In the genomic region with DNA sequence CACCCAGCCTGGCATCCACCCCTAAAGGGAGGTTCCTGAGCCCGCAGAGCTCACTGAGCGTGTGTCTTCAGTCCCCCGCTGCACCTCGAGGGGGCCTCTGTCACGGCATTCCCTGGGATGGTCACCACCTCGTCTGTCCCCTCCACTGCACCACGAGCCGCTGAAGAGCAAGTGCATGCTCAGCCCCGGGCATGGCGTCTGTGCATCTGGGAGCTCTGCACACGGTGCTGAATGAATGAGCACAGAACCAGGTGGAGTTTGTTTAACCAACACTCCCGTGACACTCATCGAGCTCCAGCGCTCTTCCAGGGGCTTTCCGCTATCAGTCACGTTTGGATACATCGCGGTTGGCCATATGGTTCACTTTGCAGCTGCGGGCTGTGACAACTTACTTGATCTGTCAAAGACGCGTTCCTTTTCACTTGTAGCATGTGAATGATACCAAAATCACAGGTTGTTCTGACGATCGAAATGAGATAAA, we compare ENCODE assay signal across 14 cellular contexts. TPM values are rescaled to one million over a fixed set of nuclear protein-coding genes. Genes with fewer than 3 reads are reported as not detected.
A peak's percentile ranks its signal among the peaks of the same experiment; 100 is the strongest.
DNase-seq lines count a peak whose midpoint lies in the region; ATAC-seq and TF ChIP-seq lines count a peak whose summit lies in the region.
"Had no signal": no experiment of that assay in that cellular context is flagged by ENCODE, and none has a peak within 500 bp of the region (broad histone marks: within the 10 kb centered on the region; RNA-seq: fewer than 3 reads in every experiment).

No MANE protein-coding gene starts in this region.

- no peak overlapping the region for H3K14ac ChIP-seq in H9 (ENCODE audit: insufficient read depth, low read length)

- H3K18ac ChIP-seq in H9 (ENCODE audit: insufficient read length, low read depth, low read length), result no peak overlapping the region

- H3K27me3 Mint-ChIP-seq in H9 (ENCODE audit: low read depth), result peaks cover 4% of the 10 kb centered on the region
- H3K27me3 Mint-ChIP-seq: activated naive CD8-positive, alpha-beta T cell treated with anti-CD3 and anti-CD28 coated beads, Interleukin-2, amount 50 U/mL, for 24 hours had no signal

- no peak overlapping the region for H3K4ac ChIP-seq in H9 (ENCODE audit: low read depth, low read length)

- H3K56ac ChIP-seq in H9 (ENCODE audit: insufficient read length, low read depth, low read length), result no peak overlapping the region

- intact Hi-C loops in heart left ventricle (cut with DNase I) (no loop called here), heart right ventricle (cut with DNase I) (no loop called here)

- no peaks in the 10 kb centered on the region for H3K79me2 ChIP-seq in H9 (ENCODE audit: insufficient read depth, low read length)

- H3K4me2 ChIP-seq in H9 (ENCODE audit: insufficient read depth, insufficient read length, low read length), result no peak overlapping the region

- H2BK15ac ChIP-seq in H9 (ENCODE audit: low read depth, low read length), result no peak overlapping the region

- no peak overlapping the region for H2AFZ ChIP-seq in H9 (ENCODE audit: low read length)

- no peaks in the 10 kb centered on the region for H3K9me3 ChIP-seq in heart left ventricle
- no peaks in the 10 kb centered on the region for H3K9me3 ChIP-seq in heart right ventricle
- no peaks in the 10 kb centered on the region for H3K9me3 ChIP-seq in endocrine pancreas (ENCODE audit: control insufficient read depth, low read length)
- no peaks in the 10 kb centered on the region for H3K9me3 ChIP-seq in upper lobe of left lung
- no peaks in the 10 kb centered on the region for H3K9me3 ChIP-seq in H9 (ENCODE audit: control insufficient read depth, low read depth, low read length)
- H3K9me3 ChIP-seq: spleen had no signal

- no peaks in the 10 kb centered on the region; a peak in 2 of 5 replicates for H3K9me3 Mint-ChIP-seq in H9
- H3K9me3 Mint-ChIP-seq: activated naive CD8-positive, alpha-beta T cell treated with anti-CD3 and anti-CD28 coated beads, Interleukin-2, amount 50 U/mL, for 24 hours; natural killer cell; T-helper 2 cell treated with Interferon-gamma antibody and Interleukin-4, amounts not matched to agents 5 μg/mL and 100 μg/mL, for 36 hours had no signal

- H3T11ph ChIP-seq in H9 (ENCODE audit: low read length), result no peak overlapping the region

- no peak overlapping the region for H3K23ac ChIP-seq in H9 (ENCODE audit: insufficient read length, low read depth, low read length)

- H3K4me3 ChIP-seq in heart left ventricle, result peak overlapping the region in 2 of 12 donors; percentile 5 to 21
- no peak overlapping the region for H3K4me3 ChIP-seq in heart right ventricle
- H3K4me3 ChIP-seq in endocrine pancreas (ENCODE audit: control insufficient read depth, insufficient read depth, low read length), result peak overlapping the region; percentile 22
- H3K4me3 ChIP-seq in upper lobe of left lung, result peak overlapping the region in 1 of 4 donors; percentile 12
- H3K4me3 ChIP-seq: spleen had no signal

- TF ChIP-seq CTCF in heart left ventricle (IDR thresholded peaks at IDR 0.05) (no peak), heart right ventricle (IDR thresholded peaks at IDR 0.05) (no peak), upper lobe of left lung (IDR thresholded peaks at IDR 0.05) (no peak), H9 (conservative IDR thresholded peaks at IDR 0.05) (no peak)

- H3K27ac ChIP-seq in heart left ventricle (no peak overlapping the region), heart right ventricle (no peak overlapping the region), upper lobe of left lung (no peak overlapping the region), H9 (ENCODE audit: insufficient read length, low read depth, low read length) (no peak overlapping the region)
- H3K27ac ChIP-seq: spleen had no signal

- no peak for TF ChIP-seq POLR2A in heart left ventricle (IDR thresholded peaks at IDR 0.05)
- TF ChIP-seq POLR2A in upper lobe of left lung (IDR thresholded peaks at IDR 0.05), result no peak

- H4K91ac ChIP-seq in H9 (ENCODE audit: insufficient read length, low read depth, low read length), result no peak overlapping the region

- H3K36me3 ChIP-seq in heart left ventricle, result no peaks in the 10 kb centered on the region
- no peaks in the 10 kb centered on the region for H3K36me3 ChIP-seq in heart right ventricle
- no peaks in the 10 kb centered on the region for H3K36me3 ChIP-seq in endocrine pancreas (ENCODE audit: control insufficient read depth, insufficient read depth, low read length)
- H3K36me3 ChIP-seq in upper lobe of left lung, result no peaks in the 10 kb centered on the region
- H3K36me3 ChIP-seq: spleen had no signal

- no peak overlapping the region for H2BK12ac ChIP-seq in H9 (ENCODE audit: insufficient read length, low read depth, low read length)

- no peaks in the 10 kb centered on the region for H3K36me3 Mint-ChIP-seq in H9 (ENCODE audit: insufficient read depth in 1 of 3, low read depth in 3 of 3)
- H3K36me3 Mint-ChIP-seq: natural killer cell had no signal

- no peak overlapping the region for H3K9ac ChIP-seq in endocrine pancreas (ENCODE audit: control insufficient read depth, insufficient read depth, low read length)
- no peak overlapping the region for H3K9ac ChIP-seq in H9 (ENCODE audit: extremely low read depth, insufficient read length, low read length)

- no peak overlapping the region for H2BK120ac ChIP-seq in H9 (ENCODE audit: low read depth, low read length, poor library complexity, severe bottlenecking)

- H3K4me3 Mint-ChIP-seq in H9, result no peak overlapping the region; a peak in 1 of 5 replicates
- H3K4me3 Mint-ChIP-seq: activated naive CD8-positive, alpha-beta T cell treated with anti-CD3 and anti-CD28 coated beads, Interleukin-2, amount 50 U/mL, for 24 hours; natural killer cell; T-helper 2 cell treated with Interferon-gamma antibody and Interleukin-4, amounts not matched to agents 5 μg/mL and 100 μg/mL, for 36 hours had no signal

- peak in 1 of 4 donors; percentile 11 for TF ChIP-seq EP300 in upper lobe of left lung (IDR thresholded peaks at IDR 0.05)

- no peak overlapping the region for H2BK20ac ChIP-seq in H9 (ENCODE audit: low read depth, low read length, poor library complexity, severe bottlenecking)

- H3K79me1 ChIP-seq in H9 (ENCODE audit: insufficient read depth, low read depth, low read length, poor library complexity, severe bottlenecking), result no peaks in the 10 kb centered on the region

- peak in 3 of 4 donors; percentile 31 to 47 (median 35) for ATAC-seq in heart left ventricle
- ATAC-seq in heart right ventricle, result no peak
- ATAC-seq in upper lobe of left lung (ENCODE audit: low FRiP score in 2 of 2), result peak; percentile 19 to 69
- ATAC-seq in HG03354 (IDR thresholded peaks at IDR 0.05; ENCODE audit: poor library complexity, severe bottlenecking, unreplicated experiment), result no peak
- no peak for ATAC-seq in HG02642 (IDR thresholded peaks at IDR 0.05; ENCODE audit: poor library complexity, unreplicated experiment)
- ATAC-seq: activated naive CD8-positive, alpha-beta T cell treated with anti-CD3 and anti-CD28 coated beads, Interleukin-2, amount 50 U/mL, for 24 hours; natural killer cell; PC-3 had no signal

- no peak overlapping the region for H2AK5ac ChIP-seq in H9 (ENCODE audit: insufficient read length, low read length)

- H3K4me1 Mint-ChIP-seq in H9, result peaks cover 2 to 5% of the 10 kb centered on the region in 2 experiments; a peak in 2 of 4 replicates
- H3K4me1 Mint-ChIP-seq: activated naive CD8-positive, alpha-beta T cell treated with anti-CD3 and anti-CD28 coated beads, Interleukin-2, amount 50 U/mL, for 24 hours; natural killer cell had no signal

- no peak overlapping the region for H2BK5ac ChIP-seq in H9 (ENCODE audit: insufficient read length, low read length)

- no peak overlapping the region for H4K8ac ChIP-seq in H9 (replicated peaks; ENCODE audit: insufficient read length, low read depth, low read length)

- H3K27me3 ChIP-seq in heart left ventricle (peaks cover 0 to 5% (median 0%) of the 10 kb centered on the region in 9 donors), heart right ventricle (peaks cover 0 to 13% (median 0%) of the 10 kb centered on the region in 7 donors), endocrine pancreas (ENCODE audit: control insufficient read depth, insufficient read depth, low read length) (no peaks in the 10 kb centered on the region), upper lobe of left lung (no peaks in the 10 kb centered on the region), H9 (ENCODE audit: insufficient read depth, low read length) (no peaks in the 10 kb centered on the region)
- H3K27me3 ChIP-seq: spleen had no signal

- H3K4me1 ChIP-seq in heart left ventricle (peaks cover 0 to 7% (median 0%) of the 10 kb centered on the region in 12 donors), heart right ventricle (no peaks in the 10 kb centered on the region), endocrine pancreas (ENCODE audit: control insufficient read depth, insufficient read depth, low read length) (no peaks in the 10 kb centered on the region), upper lobe of left lung (peaks cover 0 to 3% (median 0%) of the 10 kb centered on the region in 4 donors), H9 (ENCODE audit: insufficient read depth, low read length) (no peaks in the 10 kb centered on the region)

- H3K23me2 ChIP-seq in H9 (ENCODE audit: insufficient read length, low read depth, low read length, poor library complexity, severe bottlenecking), result peaks cover 2% of the 10 kb centered on the region

- DNase-seq in heart left ventricle (no peak), heart right ventricle (no peak), NCI-H2171 (lab: John Stamatoyannopoulos, UW) (peak; percentile 82), upper lobe of left lung (peak in 1 of 2 donors; percentile 21), H9 (no peak)
- DNase-seq: activated naive CD8-positive, alpha-beta T cell treated with anti-CD3 and anti-CD28 coated beads, Interleukin-2, amount 50 U/mL, for 24 hours; natural killer cell; NCI-H1105; PC-3; spleen had no signal

- H4K5ac ChIP-seq in H9 (ENCODE audit: insufficient read length, low read depth, low read length), result no peak overlapping the region

- WGBS in heart left ventricle, 4 donors, result 27 to 46% (median 41%) methylated on average over 22 to 23 of the region's 23 CpGs
- 50 to 55% methylated on average over 23 of the region's 23 CpGs for WGBS in heart right ventricle, 2 donors
- WGBS in upper lobe of left lung, 2 donors, result 43 to 45% methylated on average over 22 to 23 of the region's 23 CpGs
- WGBS in H9 (ENCODE audit: extremely low coverage, insufficient read length, low lambda C conversion rate), result no CpG with 5 or more reads among the region's 23 CpGs

- H4K20me1 ChIP-seq in H9 (ENCODE audit: control insufficient read depth, insufficient read depth, insufficient read length), result peaks cover 2% of the 10 kb centered on the region

- no peak overlapping the region for H3K27ac Mint-ChIP-seq in H9
- H3K27ac Mint-ChIP-seq: activated naive CD8-positive, alpha-beta T cell treated with anti-CD3 and anti-CD28 coated beads, Interleukin-2, amount 50 U/mL, for 24 hours; natural killer cell; T-helper 2 cell treated with Interferon-gamma antibody and Interleukin-4, amounts not matched to agents 5 μg/mL and 100 μg/mL, for 36 hours had no signal

RNA-seq across cellular contexts. Expression of a gene that starts 9.2 kb away (rescaled TPM):
- total RNA-seq in heart left ventricle, result not detected
- polyA plus RNA-seq in heart left ventricle, result not detected
- not detected for total RNA-seq in heart right ventricle
- polyA plus RNA-seq in heart right ventricle, result under 1 TPM in 1 of 2 donors, not detected in 1; 0.59 TPM
- not detected for total RNA-seq in upper lobe of left lung
- total RNA-seq in H9 (2021), result not detected in 2 replicates
- total RNA-seq: natural killer cell, PC-3, spleen had no signal
- polyA plus RNA-seq: spleen had no signal

RNA-seq across cellular contexts. Expression of a gene that starts 36.2 kb away (rescaled TPM):
- not detected for total RNA-seq in heart left ventricle
- polyA plus RNA-seq in heart left ventricle, result not detected
- total RNA-seq in heart right ventricle, result under 1 TPM in 1 of 10 donors, not detected in 9; 0.66 TPM
- not detected for polyA plus RNA-seq in heart right ventricle
- total RNA-seq in upper lobe of left lung, result not detected
- not detected in 2 replicates for total RNA-seq in H9 (2021)
- total RNA-seq: natural killer cell, PC-3, spleen had no signal

Comparison
In these comparisons a context has a peak if more than half of its experiments do, and no peak if none do; other contexts are left out.
1. ATAC-seq: peak in heart left ventricle (3 of 4) and upper lobe of left lung (2 of 2); none in heart right ventricle (0 of 8), HG03354 (single experiment) and HG02642 (single experiment).